ENCODE assay signal across 1 cellular context in genomic region chr3:131714585-131715220, GRCh38.
TF ChIP-seq lines count a peak whose summit lies in the region.

No MANE protein-coding gene starts in this region.

TF ChIP-seq in GM12878, 131 proteins besides CTCF, POLR2A, EP300 and RAD21 (continued from another document):
- TF ChIP-seq SKIL (IDR thresholded peaks at IDR 0.05; ENCODE audit: low read depth, poor library complexity, severe bottlenecking) (peak; percentile 69), HDAC6 (IDR thresholded peaks at IDR 0.05; ENCODE audit: unreplicated experiment) (no peak), MTA3 (IDR thresholded peaks at IDR 0.05; ENCODE audit: borderline replicate concordance, low read length) (peak; percentile 69; the same call in 1 of the 2 replicates), BCL11A (IDR thresholded peaks at IDR 0.05; ENCODE audit: low read depth, low read length) (peak; percentile 56), FOXK2 (IDR thresholded peaks at IDR 0.05) (no peak), HDGF (IDR thresholded peaks at IDR 0.05) (no peak), SMAD5 (IDR thresholded peaks at IDR 0.05; ENCODE audit: low read depth) (no peak), SIX5 (IDR thresholded peaks at IDR 0.05; ENCODE audit: low read depth, low read length, severe bottlenecking) (no peak), PAX8 (IDR thresholded peaks at IDR 0.05) (no peak), LARP7 (IDR thresholded peaks at IDR 0.05) (no peak), TCF3 (IDR thresholded peaks at IDR 0.05; ENCODE audit: borderline replicate concordance, insufficient read depth, low read depth, low read length) (peak; percentile 91; the same call in 1 of the 2 replicates), MEF2A (IDR thresholded peaks at IDR 0.05; ENCODE audit: insufficient read depth, low read depth, low read length) (no peak), CBX5 (IDR thresholded peaks at IDR 0.05; ENCODE audit: low read depth) (peak; percentile 77; the same call in 1 of the 2 replicates), FOXM1 (IDR thresholded peaks at IDR 0.05; ENCODE audit: low read depth, low read length) (peak; percentile 97), PML (IDR thresholded peaks at IDR 0.05; ENCODE audit: low read length) (peak; percentile 63; the same call in 1 of the 2 replicates), CREM (IDR thresholded peaks at IDR 0.05; ENCODE audit: low read depth) (peak; percentile 90), NR2C1 (IDR thresholded peaks at IDR 0.05) (no peak), RBBP5 (conservative IDR thresholded peaks at IDR 0.05) (no peak), NR2F1 (conservative IDR thresholded peaks at IDR 0.05) (peak; percentile 74), CHD2 (IDR thresholded peaks at IDR 0.05; ENCODE audit: borderline replicate concordance, low read depth, low read length) (no peak), GATAD2B (conservative IDR thresholded peaks at IDR 0.05; ENCODE audit: low read depth) (0 out of 2 replicates have a peak, but pooled peaks have one; percentile 25), WRNIP1 (IDR thresholded peaks at IDR 0.05; ENCODE audit: borderline replicate concordance, low read depth, low read length) (no peak), POLR2AphosphoS2 (IDR thresholded peaks at IDR 0.05; ENCODE audit: low read depth, low read length) (no peak), EGR1 (IDR thresholded peaks at IDR 0.05; ENCODE audit: borderline replicate concordance in 1 of 2, low read depth in 2 of 2, low read length in 2 of 2) (no peak), BCL3 (IDR thresholded peaks at IDR 0.05; ENCODE audit: borderline replicate concordance, insufficient read depth, low read depth, low read length, poor library complexity, severe bottlenecking) (no peak), DPF2 (IDR thresholded peaks at IDR 0.05) (peak; percentile 65; the same call in 1 of the 2 replicates), TAF1 (IDR thresholded peaks at IDR 0.05; ENCODE audit: borderline replicate concordance, low read depth, low read length) (no peak), RUNX3 (IDR thresholded peaks at IDR 0.05; ENCODE audit: low read length) (peak; percentile 98), REST (IDR thresholded peaks at IDR 0.05; ENCODE audit: low read depth, low read length) (no peak), ZNF622 (IDR thresholded peaks at IDR 0.05) (no peak), SIN3A (IDR thresholded peaks at IDR 0.05; ENCODE audit: low read depth, low read length) (no peak), SREBF2 (IDR thresholded peaks at IDR 0.05; ENCODE audit: low read length) (no peak), SUPT20H (IDR thresholded peaks at IDR 0.05; ENCODE audit: borderline replicate concordance, control insufficient read depth, low read depth, low read length) (no peak), TARDBP (IDR thresholded peaks at IDR 0.05; ENCODE audit: borderline replicate concordance) (no peak), ZSCAN29 (IDR thresholded peaks at IDR 0.05) (no peak), MYB (IDR thresholded peaks at IDR 0.05; ENCODE audit: borderline replicate concordance, low read depth, low read length) (no peak), NRF1 (conservative IDR thresholded peaks at IDR 0.05; ENCODE audit: low read depth, low read length) (no peak), KAT2A (conservative IDR thresholded peaks at IDR 0.05; ENCODE audit: control insufficient read depth, low read depth, low read length) (no peak), NR2C2 (IDR thresholded peaks at IDR 0.05; ENCODE audit: borderline replicate concordance, control insufficient read depth, insufficient read length, low read depth) (no peak), ZNF384 (IDR thresholded peaks at IDR 0.05; ENCODE audit: borderline replicate concordance, low read depth, low read length) (no peak), ZNF207 (IDR thresholded peaks at IDR 0.05; ENCODE audit: borderline replicate concordance) (no peak), KDM1A (IDR thresholded peaks at IDR 0.05; ENCODE audit: borderline replicate concordance) (no peak), SMC3 (IDR thresholded peaks at IDR 0.05; ENCODE audit: borderline replicate concordance, low read length) (peak; percentile 4; the same call in 1 of the 2 replicates), ZNF24 (IDR thresholded peaks at IDR 0.05) (peak; percentile 14; the same call in 1 of the 2 replicates), ZNF592 (IDR thresholded peaks at IDR 0.05) (no peak), ZNF274 (IDR thresholded peaks at IDR 0.05; ENCODE audit: insufficient read depth, insufficient read length) (no peak)
- TF ChIP-seq, protein P1, sequence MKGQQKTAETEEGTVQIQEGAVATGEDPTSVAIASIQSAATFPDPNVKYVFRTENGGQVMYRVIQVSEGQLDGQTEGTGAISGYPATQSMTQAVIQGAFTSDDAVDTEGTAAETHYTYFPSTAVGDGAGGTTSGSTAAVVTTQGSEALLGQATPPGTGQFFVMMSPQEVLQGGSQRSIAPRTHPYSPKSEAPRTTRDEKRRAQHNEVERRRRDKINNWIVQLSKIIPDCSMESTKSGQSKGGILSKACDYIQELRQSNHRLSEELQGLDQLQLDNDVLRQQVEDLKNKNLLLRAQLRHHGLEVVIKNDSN (IDR thresholded peaks at IDR 0.05; ENCODE audit: borderline replicate concordance, extremely low read length, insufficient read depth, low read depth, low read length), result no peak
- TF ChIP-seq, protein P2, sequence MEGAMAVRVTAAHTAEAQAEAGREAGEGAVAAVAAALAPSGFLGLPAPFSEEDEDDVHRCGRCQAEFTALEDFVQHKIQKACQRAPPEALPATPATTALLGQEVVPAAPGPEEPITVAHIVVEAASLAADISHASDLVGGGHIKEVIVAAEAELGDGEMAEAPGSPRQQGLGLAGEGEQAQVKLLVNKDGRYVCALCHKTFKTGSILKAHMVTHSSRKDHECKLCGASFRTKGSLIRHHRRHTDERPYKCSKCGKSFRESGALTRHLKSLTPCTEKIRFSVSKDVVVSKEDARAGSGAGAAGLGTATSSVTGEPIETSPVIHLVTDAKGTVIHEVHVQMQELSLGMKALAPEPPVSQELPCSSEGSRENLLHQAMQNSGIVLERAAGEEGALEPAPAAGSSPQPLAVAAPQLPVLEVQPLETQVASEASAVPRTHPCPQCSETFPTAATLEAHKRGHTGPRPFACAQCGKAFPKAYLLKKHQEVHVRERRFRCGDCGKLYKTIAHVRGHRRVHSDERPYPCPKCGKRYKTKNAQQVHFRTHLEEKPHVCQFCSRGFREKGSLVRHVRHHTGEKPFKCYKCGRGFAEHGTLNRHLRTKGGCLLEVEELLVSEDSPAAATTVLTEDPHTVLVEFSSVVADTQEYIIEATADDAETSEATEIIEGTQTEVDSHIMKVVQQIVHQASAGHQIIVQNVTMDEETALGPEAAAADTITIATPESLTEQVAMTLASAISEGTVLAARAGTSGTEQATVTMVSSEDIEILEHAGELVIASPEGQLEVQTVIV (IDR thresholded peaks at IDR 0.05; ENCODE audit: borderline replicate concordance, partially characterized antibody), result no peak
- TF ChIP-seq, protein P3, sequence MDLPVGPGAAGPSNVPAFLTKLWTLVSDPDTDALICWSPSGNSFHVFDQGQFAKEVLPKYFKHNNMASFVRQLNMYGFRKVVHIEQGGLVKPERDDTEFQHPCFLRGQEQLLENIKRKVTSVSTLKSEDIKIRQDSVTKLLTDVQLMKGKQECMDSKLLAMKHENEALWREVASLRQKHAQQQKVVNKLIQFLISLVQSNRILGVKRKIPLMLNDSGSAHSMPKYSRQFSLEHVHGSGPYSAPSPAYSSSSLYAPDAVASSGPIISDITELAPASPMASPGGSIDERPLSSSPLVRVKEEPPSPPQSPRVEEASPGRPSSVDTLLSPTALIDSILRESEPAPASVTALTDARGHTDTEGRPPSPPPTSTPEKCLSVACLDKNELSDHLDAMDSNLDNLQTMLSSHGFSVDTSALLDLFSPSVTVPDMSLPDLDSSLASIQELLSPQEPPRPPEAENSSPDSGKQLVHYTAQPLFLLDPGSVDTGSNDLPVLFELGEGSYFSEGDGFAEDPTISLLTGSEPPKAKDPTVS (IDR thresholded peaks at IDR 0.05; ENCODE audit: low read depth, low read length), result no peak
- TF ChIP-seq, protein P4, sequence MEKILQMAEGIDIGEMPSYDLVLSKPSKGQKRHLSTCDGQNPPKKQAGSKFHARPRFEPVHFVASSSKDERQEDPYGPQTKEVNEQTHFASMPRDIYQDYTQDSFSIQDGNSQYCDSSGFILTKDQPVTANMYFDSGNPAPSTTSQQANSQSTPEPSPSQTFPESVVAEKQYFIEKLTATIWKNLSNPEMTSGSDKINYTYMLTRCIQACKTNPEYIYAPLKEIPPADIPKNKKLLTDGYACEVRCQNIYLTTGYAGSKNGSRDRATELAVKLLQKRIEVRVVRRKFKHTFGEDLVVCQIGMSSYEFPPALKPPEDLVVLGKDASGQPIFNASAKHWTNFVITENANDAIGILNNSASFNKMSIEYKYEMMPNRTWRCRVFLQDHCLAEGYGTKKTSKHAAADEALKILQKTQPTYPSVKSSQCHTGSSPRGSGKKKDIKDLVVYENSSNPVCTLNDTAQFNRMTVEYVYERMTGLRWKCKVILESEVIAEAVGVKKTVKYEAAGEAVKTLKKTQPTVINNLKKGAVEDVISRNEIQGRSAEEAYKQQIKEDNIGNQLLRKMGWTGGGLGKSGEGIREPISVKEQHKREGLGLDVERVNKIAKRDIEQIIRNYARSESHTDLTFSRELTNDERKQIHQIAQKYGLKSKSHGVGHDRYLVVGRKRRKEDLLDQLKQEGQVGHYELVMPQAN (conservative IDR thresholded peaks at IDR 0.05), result no peak
